In genomic region chr1:178320280-178320982, GRCh38 we compare ENCODE assay signal across 7 cellular contexts.
DNase-seq lines count a peak whose midpoint lies in the region; ATAC-seq and TF ChIP-seq lines count a peak whose summit lies in the region.
"Not testable (repeated sequence)": the region's sequence is repeated elsewhere in the genome, so short reads cannot be mapped to it uniquely, and the experiment has no call there.

No MANE protein-coding gene starts in this region.

- H3K36me3 ChIP-seq in GM23338 (ENCODE audit: insufficient read depth); PC-3 (ENCODE audit: low read depth, low read length); parathyroid adenoma (ENCODE audit: control insufficient read depth, insufficient read depth, low read length): not testable (repeated sequence)

- not testable (repeated sequence) for H3K36me3 Mint-ChIP-seq in GM23338 (ENCODE audit: low read depth); chondrocyte (ENCODE audit: low read depth); glutamatergic neuron (ENCODE audit: unreplicated experiment)

- CTCF ChIA-PET in PC-3 (lab: Charles Lee), result not testable (repeated sequence)

- peak overlapping the region; percentile 77; the same call in 1 of the 2 replicates for H3K27ac ChIP-seq in GM23338 (ENCODE audit: low read depth)
- not testable (repeated sequence) for H3K27ac ChIP-seq in PC-3 (ENCODE audit: low read length); parathyroid adenoma

- peaks cover 68% of the 10 kb centered on the region for H3K79me2 ChIP-seq in GM23338 (replicated peaks; ENCODE audit: insufficient read depth)
- H3K79me2 ChIP-seq in PC-3 (ENCODE audit: low read length); parathyroid adenoma: not testable (repeated sequence)

- not testable (repeated sequence) for TF ChIP-seq CTCF in GM23338 (conservative IDR thresholded peaks at IDR 0.05; ENCODE audit: low read depth in 2 of 2); PC-3 (conservative IDR thresholded peaks at IDR 0.05; ENCODE audit: low read depth, low read length); chondrocyte (IDR thresholded peaks at IDR 0.05); glutamatergic neuron (IDR thresholded peaks at IDR 0.05; ENCODE audit: partially characterized antibody, unreplicated experiment); parathyroid adenoma (IDR thresholded peaks at IDR 0.05)

- not testable (repeated sequence) for H3K9me3 ChIP-seq in PC-3 (ENCODE audit: low read length); parathyroid adenoma (ENCODE audit: control insufficient read depth, low read length)

- H3K27ac Mint-ChIP-seq in GM23338 (peak overlapping the region; percentile 97), chondrocyte (ENCODE audit: unreplicated experiment) (peak overlapping the region; percentile 75), glutamatergic neuron (ENCODE audit: unreplicated experiment) (peak overlapping the region; percentile 86)

- POLR2A ChIA-PET in PC-3 (lab: Charles Lee; ENCODE audit: unreplicated experiment), result interaction anchor here (0.6 kb wide), 2 partner anchors 50 to 824 kb away, joined by 3 to 5 read pairs; no protein-coding TSS in a partner anchor

- not testable (repeated sequence) for H3K27me3 ChIP-seq in GM23338 (ENCODE audit: insufficient read depth); PC-3 (ENCODE audit: low read length); parathyroid adenoma (ENCODE audit: control insufficient read depth, insufficient read depth, low read length)

- not testable (repeated sequence) for H3F3A ChIP-seq in GM23338 (replicated peaks; ENCODE audit: low read depth); PC-3 (ENCODE audit: low read length, unreplicated experiment)

- BruUV-seq in PC-3 (replicated peaks; lab: Mats Ljungman, UMichigan), result not testable (repeated sequence)

- H3K4me1 ChIP-seq in GM23338 (ENCODE audit: insufficient read depth) (peaks cover 15% of the 10 kb centered on the region), PC-3 (ENCODE audit: insufficient read depth, low read length) (peaks cover 18% of the 10 kb centered on the region)
- H3K4me1 ChIP-seq in parathyroid adenoma, result not testable (repeated sequence)

- H3K4me3 Mint-ChIP-seq in GM23338 (peak overlapping the region; percentile 81), chondrocyte (ENCODE audit: unreplicated experiment) (peak overlapping the region; percentile 82), glutamatergic neuron (ENCODE audit: unreplicated experiment) (peak overlapping the region; percentile 86)

- H3K27me3 Mint-ChIP-seq in GM23338 (ENCODE audit: insufficient read depth, low read depth, poor library complexity); chondrocyte (ENCODE audit: low read depth); glutamatergic neuron (ENCODE audit: unreplicated experiment): not testable (repeated sequence)

- DNase-seq in GM23338 (ENCODE audit: low spot score); PC-3; chondrocyte (ENCODE audit: low spot score): not testable (repeated sequence)
- DNase-seq in NCI-H146 (lab: John Stamatoyannopoulos, UW) (peak; percentile 43), glutamatergic neuron (peak; percentile 38), left colon (peak in 1 of 2 donors; percentile 39)

- H4K20me1 ChIP-seq in GM23338 (replicated peaks; ENCODE audit: insufficient read depth); PC-3 (ENCODE audit: low read length): not testable (repeated sequence)

- not testable (repeated sequence) for H3K9me3 Mint-ChIP-seq in GM23338; chondrocyte (ENCODE audit: low read depth); glutamatergic neuron (ENCODE audit: unreplicated experiment)

- not testable (repeated sequence) for H3K9ac ChIP-seq in PC-3 (ENCODE audit: low read length); parathyroid adenoma

- not testable (repeated sequence) for H3K9me2 ChIP-seq in GM23338 (ENCODE audit: insufficient read depth); PC-3 (replicated peaks; ENCODE audit: low read length)

- ATAC-seq in GM23338, PC-3: not testable (repeated sequence)
- ATAC-seq in left colon, result peak; percentile 23

- H3K4me2 ChIP-seq in GM23338 (peak overlapping the region; percentile 58), PC-3 (ENCODE audit: low read length) (peak overlapping the region; percentile 73), parathyroid adenoma (ENCODE audit: low read length) (peak overlapping the region; percentile 75)

- H2AFZ ChIP-seq in GM23338, parathyroid adenoma: not testable (repeated sequence)
- peak overlapping the region; percentile 65 for H2AFZ ChIP-seq in PC-3 (ENCODE audit: low read length)

- H3K4me1 Mint-ChIP-seq in GM23338 (peaks cover 18% of the 10 kb centered on the region; the same call in 2 of the 3 replicates), chondrocyte (ENCODE audit: low read depth) (peaks cover 21% of the 10 kb centered on the region)
- H3K4me1 Mint-ChIP-seq in glutamatergic neuron (ENCODE audit: low read depth, unreplicated experiment), result not testable (repeated sequence)

- H3K4me3 ChIP-seq in GM23338, result peak overlapping the region; percentile 66
- peak overlapping the region; percentile 58 for H3K4me3 ChIP-seq in PC-3 (ENCODE audit: low read length)
- peak overlapping the region; percentile 51 for H3K4me3 ChIP-seq in parathyroid adenoma (ENCODE audit: low read depth, low read length)

- intact Hi-C loops in PC-3 (cut with micrococcal nuclease); left colon (cut with DNase I, micrococcal nuclease): not testable (repeated sequence)

TF ChIP-seq in GM23338, 12 proteins besides CTCF, POLR2A, EP300 and RAD21:
- TF ChIP-seq POLR2AphosphoS5 (IDR thresholded peaks at IDR 0.05; ENCODE audit: low read depth), result peak; percentile 33; the same call in 1 of the 2 replicates
